In genomic region chr9:131125038-131125287, GRCh38 we compare ENCODE assay signal across 8 cellular contexts. TPM values are rescaled to one million over a fixed set of nuclear protein-coding genes. Genes with fewer than 3 reads are reported as not detected.
A peak's percentile ranks its signal among the peaks of the same experiment; 100 is the strongest.
DNase-seq lines count a peak whose midpoint lies in the region; ATAC-seq and TF ChIP-seq lines count a peak whose summit lies in the region.

No MANE protein-coding gene starts in this region.

- H3K4me3 Mint-ChIP-seq in activated CD4-positive, alpha-beta T cell treated with anti-CD3 and anti-CD28 coated beads for 36 hours = peak overlapping the region; percentile 94
- H3K4me3 Mint-ChIP-seq in activated naive CD8-positive, alpha-beta T cell treated with anti-CD3 and anti-CD28 coated beads for 36 hours = peak overlapping the region; percentile 93
- H3K4me3 Mint-ChIP-seq in immature natural killer cell = peak overlapping the region; percentile 98 to 100 (median 99)

- H3K4me3 ChIP-seq in testis = peak overlapping the region; percentile 86 to 93

- intact Hi-C loops in activated CD4-positive, alpha-beta T cell treated with anti-CD3 and anti-CD28 coated beads for 36 hours (cut with DNase I, micrococcal nuclease) = loop anchor here (1.0 to 10.0 kb wide), 16 partner anchors 29 to 1817 kb away; partner anchors contain the start of genes MED27 (in 2 of the 2), AIF1L (in 1 of the 2), EXOSC2 (in 1 of the 2) and FUBP3 (in 1 of the 2)
- intact Hi-C loops in testis (cut with DNase I; ENCODE audit: low total_unique reads) = no loop called here

- H3K27me3 Mint-ChIP-seq in activated CD4-positive, alpha-beta T cell treated with anti-CD3 and anti-CD28 coated beads for 36 hours = no peaks in the 10 kb centered on the region
- H3K27me3 Mint-ChIP-seq in activated naive CD8-positive, alpha-beta T cell treated with anti-CD3 and anti-CD28 coated beads for 36 hours = no peaks in the 10 kb centered on the region
- peaks cover 0 to 14% (median 13%) of the 10 kb centered on the region in 3 donors for H3K27me3 Mint-ChIP-seq in immature natural killer cell (ENCODE audit: low read depth in 3 of 3)

- DNase-seq in activated CD4-positive, alpha-beta T cell treated with anti-CD3 and anti-CD28 coated beads for 36 hours = peak; percentile 15
- no peak for DNase-seq in activated CD4-positive, alpha-beta T cell treated with anti-CD3 and anti-CD28 coated beads, Interleukin-2, amount 50 U/mL, for 48 hours
- DNase-seq in activated naive CD8-positive, alpha-beta T cell treated with anti-CD3 and anti-CD28 coated beads for 36 hours = no peak
- DNase-seq in immature natural killer cell (no peak), testis (no peak), NCI-H526 treated with DMSO at 0.1 percent for 48 hours (lab: John Stamatoyannopoulos, UW) (no peak)
- DNase-seq in activated CD4-positive, CD25-positive, alpha-beta regulatory T cell (lab: John Stamatoyannopoulos, UW) = no peak

- ATAC-seq in activated CD4-positive, alpha-beta T cell treated with anti-CD3 and anti-CD28 coated beads for 36 hours = no peak
- no peak for ATAC-seq in HG03196 (IDR thresholded peaks at IDR 0.05; ENCODE audit: unreplicated experiment)

- H3K27me3 ChIP-seq in testis = no peaks in the 10 kb centered on the region

- TF ChIP-seq POLR2A in testis (IDR thresholded peaks at IDR 0.05) = no peak

- 1 to 3% methylated on average over 7 of the region's 7 CpGs for WGBS in testis, 2 donors

- no peaks in the 10 kb centered on the region for H3K9me3 ChIP-seq in testis

- no peak for TF ChIP-seq CTCF in testis (IDR thresholded peaks at IDR 0.05)

- peaks cover 31% of the 10 kb centered on the region for H3K36me3 Mint-ChIP-seq in activated CD4-positive, alpha-beta T cell treated with anti-CD3 and anti-CD28 coated beads for 36 hours (ENCODE audit: low read depth)
- H3K36me3 Mint-ChIP-seq in activated naive CD8-positive, alpha-beta T cell treated with anti-CD3 and anti-CD28 coated beads for 36 hours = peaks cover 22% of the 10 kb centered on the region
- H3K36me3 Mint-ChIP-seq in immature natural killer cell = peaks cover 3 to 20% (median 14%) of the 10 kb centered on the region in 3 donors

- H3K27ac ChIP-seq in testis = peak overlapping the region; percentile 20 to 77

- H3K4me1 Mint-ChIP-seq in activated CD4-positive, alpha-beta T cell treated with anti-CD3 and anti-CD28 coated beads for 36 hours = peaks cover 30% of the 10 kb centered on the region
- peaks cover 31% of the 10 kb centered on the region for H3K4me1 Mint-ChIP-seq in activated naive CD8-positive, alpha-beta T cell treated with anti-CD3 and anti-CD28 coated beads for 36 hours
- H3K4me1 Mint-ChIP-seq in immature natural killer cell = peaks cover 28 to 33% of the 10 kb centered on the region in 2 donors

- peaks cover 12% of the 10 kb centered on the region for H3K4me1 ChIP-seq in testis

- POLR2A ChIA-PET in activated CD4-positive, alpha-beta T cell treated with anti-CD3 and anti-CD28 coated beads for 36 hours (lab: Charles Lee) = interaction anchor here (0.9 to 1.1 kb wide), 3 partner anchors 10 to 147 kb away, joined by 3 to 4 read pairs (median 3); no protein-coding TSS in a partner anchor

- H3K27ac Mint-ChIP-seq in activated CD4-positive, alpha-beta T cell treated with anti-CD3 and anti-CD28 coated beads for 36 hours = peak overlapping the region; percentile 92
- H3K27ac Mint-ChIP-seq in activated naive CD8-positive, alpha-beta T cell treated with anti-CD3 and anti-CD28 coated beads for 36 hours = peak overlapping the region; percentile 96
- peak overlapping the region; percentile 96 to 99 (median 99) for H3K27ac Mint-ChIP-seq in immature natural killer cell

- no peaks in the 10 kb centered on the region for H3K36me3 ChIP-seq in testis (ENCODE audit: low read depth, missing control alignments)

- CTCF ChIA-PET in activated CD4-positive, alpha-beta T cell treated with anti-CD3 and anti-CD28 coated beads for 36 hours (lab: Charles Lee) = interaction anchor here (0.7 to 1.5 kb wide), 4 partner anchors 27 to 1018 kb away, joined by 3 to 5 read pairs (median 4); no protein-coding TSS in a partner anchor

- H3K9me3 Mint-ChIP-seq in activated CD4-positive, alpha-beta T cell treated with anti-CD3 and anti-CD28 coated beads for 36 hours (ENCODE audit: low read depth) = no peaks in the 10 kb centered on the region
- H3K9me3 Mint-ChIP-seq in activated naive CD8-positive, alpha-beta T cell treated with anti-CD3 and anti-CD28 coated beads for 36 hours = no peaks in the 10 kb centered on the region
- no peaks in the 10 kb centered on the region for H3K9me3 Mint-ChIP-seq in immature natural killer cell

RNA-seq across cellular contexts. Expression of gene NUP214, which starts 0.4 kb away (rescaled TPM):
- 10 to 100 TPM; 61.4 to 97.7 TPM for total RNA-seq in activated CD4-positive, alpha-beta T cell treated with anti-CD3 and anti-CD28 coated beads for 36 hours
- 10 to 100 TPM; 68.2 to 73.2 TPM for total RNA-seq in activated naive CD8-positive, alpha-beta T cell treated with anti-CD3 and anti-CD28 coated beads for 36 hours
- polyA plus RNA-seq in immature natural killer cell (10 to 100 TPM in 1 of 3 donors, 1 to 10 TPM in 2; 4.9 to 20.1 (median 9.9) TPM), testis (ENCODE audit: insufficient read depth, low read depth, low replicate concordance) (237 TPM)
- 100 to 1,000 TPM; 190 to 250 TPM for total RNA-seq in testis

RNA-seq across cellular contexts. Expression of gene AIF1L, which starts 28.6 kb away (rescaled TPM):
- 1 to 10 TPM; 1.0 to 1.4 TPM for total RNA-seq in activated CD4-positive, alpha-beta T cell treated with anti-CD3 and anti-CD28 coated beads for 36 hours
- total RNA-seq in activated naive CD8-positive, alpha-beta T cell treated with anti-CD3 and anti-CD28 coated beads for 36 hours = 1 to 10 TPM in 1 of 2 experiments, under 1 TPM in 1; 0.92 to 1.3 TPM
- polyA plus RNA-seq in immature natural killer cell (not detected), testis (ENCODE audit: insufficient read depth, low read depth, low replicate concordance) (24.6 TPM)
- 10 to 100 TPM in 1 of 2 donors, 1 to 10 TPM in 1; 8.3 to 14.9 TPM for total RNA-seq in testis
